1 cellular context compared by ENCODE assay signal in genomic region chr17:59220328-59221158, GRCh38.
TF ChIP-seq lines count a peak whose summit lies in the region.

Gene GDPD1, plus strand, starts transcription at chr17:59220511. Its CDS starts 99 bp downstream, at chr17:59220610.

TF ChIP-seq in K562, 482 proteins besides CTCF, POLR2A, EP300 and RAD21 (continued from another document and continues in another):
- peak; percentile 31; the same call in 1 of the 2 replicates for TF ChIP-seq MGA (IDR thresholded peaks at IDR 0.05)
- TF ChIP-seq PRPF4 (IDR thresholded peaks at IDR 0.05; ENCODE audit: insufficient read depth, low read depth, low read length, poor library complexity, severe bottlenecking): no peak
- TF ChIP-seq KDM4B (IDR thresholded peaks at IDR 0.05; ENCODE audit: borderline replicate concordance in 2 of 2, low read depth in 1 of 2): no peak
- no peak for TF ChIP-seq ILK (tag; IDR thresholded peaks at IDR 0.05; ENCODE audit: borderline replicate concordance, low read depth)
- TF ChIP-seq RBM14 (IDR thresholded peaks at IDR 0.05; ENCODE audit: borderline replicate concordance, insufficient read depth, low read depth, low read length): no peak
- TF ChIP-seq CEBPG (CRISPR knock-in tag; IDR thresholded peaks at IDR 0.05): no peak
- TF ChIP-seq CEBPG (tag; conservative IDR thresholded peaks at IDR 0.05 in 1 of 2, IDR thresholded peaks at IDR 0.05 in 1 of 2): peak in 1 of 2 experiments; percentile 43; a peak in 1 of 4 replicates
- TF ChIP-seq TARDBP (IDR thresholded peaks at IDR 0.05): no peak
- no peak for TF ChIP-seq ZBTB9 (CRISPR knock-in tag; IDR thresholded peaks at IDR 0.05)
- TF ChIP-seq BCL6 (CRISPR knock-in tag; IDR thresholded peaks at IDR 0.05): no peak
- no peak for TF ChIP-seq ZNF830 (CRISPR knock-in tag; IDR thresholded peaks at IDR 0.05)
- TF ChIP-seq TAF7 (tag; IDR thresholded peaks at IDR 0.05): no peak
- TF ChIP-seq ZNF239 (CRISPR knock-in tag; IDR thresholded peaks at IDR 0.05): no peak
- TF ChIP-seq KAT8 (IDR thresholded peaks at IDR 0.05; ENCODE audit: low read depth): no peak
- TF ChIP-seq SRSF9 (IDR thresholded peaks at IDR 0.05; ENCODE audit: borderline replicate concordance, low read depth, low read length): no peak
- TF ChIP-seq NELFE (IDR thresholded peaks at IDR 0.05; ENCODE audit: insufficient read depth, insufficient read length): no peak
- TF ChIP-seq ARID3B (CRISPR knock-in tag; IDR thresholded peaks at IDR 0.05; ENCODE audit: borderline replicate concordance): no peak
- no peak for TF ChIP-seq EWSR1 (IDR thresholded peaks at IDR 0.05; ENCODE audit: borderline replicate concordance, low read depth, partially characterized antibody)
- TF ChIP-seq ZSCAN32 (CRISPR knock-in tag; IDR thresholded peaks at IDR 0.05): no peak
- TF ChIP-seq CTBP1 (IDR thresholded peaks at IDR 0.05; ENCODE audit: borderline replicate concordance): peak; percentile 93
- no peak; the same call in 1 of the 2 replicates for TF ChIP-seq ATF2 (CRISPR knock-in tag; IDR thresholded peaks at IDR 0.05)
- TF ChIP-seq PURB (CRISPR knock-in tag; IDR thresholded peaks at IDR 0.05; ENCODE audit: low read depth): no peak
- TF ChIP-seq ZNF764 (CRISPR knock-in tag; IDR thresholded peaks at IDR 0.05; ENCODE audit: low read depth): no peak
- TF ChIP-seq NFE2L1 (tag; IDR thresholded peaks at IDR 0.05; ENCODE audit: borderline replicate concordance, low read depth): no peak
- no peak for TF ChIP-seq ZBTB17 (CRISPR knock-in tag; IDR thresholded peaks at IDR 0.05)
- TF ChIP-seq ADNP (tag; IDR thresholded peaks at IDR 0.05): no peak
- no peak for TF ChIP-seq ZSCAN29 (IDR thresholded peaks at IDR 0.05)
- peak; percentile 66 for TF ChIP-seq CREB1 (IDR thresholded peaks at IDR 0.05)
- TF ChIP-seq CREB1 (CRISPR knock-in tag; IDR thresholded peaks at IDR 0.05): peak; percentile 75
- TF ChIP-seq ZNF3 (CRISPR knock-in tag; IDR thresholded peaks at IDR 0.05): no peak
- TF ChIP-seq HDAC2 (IDR thresholded peaks at IDR 0.05): no peak; the same call in 1 of the 2 replicates
- no peak for TF ChIP-seq SNIP1 (IDR thresholded peaks at IDR 0.05; ENCODE audit: low read depth)
- TF ChIP-seq ARID3A (IDR thresholded peaks at IDR 0.05; ENCODE audit: borderline replicate concordance, low read depth, low read length): no peak
- TF ChIP-seq ESRRB (CRISPR knock-in tag; IDR thresholded peaks at IDR 0.05; ENCODE audit: borderline replicate concordance): no peak
- peak; percentile 73 for TF ChIP-seq ZFX (CRISPR knock-in tag; IDR thresholded peaks at IDR 0.05)
- no peak for TF ChIP-seq SLC30A9 (CRISPR knock-in tag; IDR thresholded peaks at IDR 0.05)
- TF ChIP-seq FOXP4 (CRISPR knock-in tag; IDR thresholded peaks at IDR 0.05; ENCODE audit: borderline replicate concordance): no peak
- no peak for TF ChIP-seq ZNF668 (CRISPR knock-in tag; IDR thresholded peaks at IDR 0.05)
- TF ChIP-seq RNF219 (CRISPR knock-in tag; IDR thresholded peaks at IDR 0.05): no peak
- TF ChIP-seq HNRNPUL1 (IDR thresholded peaks at IDR 0.05; ENCODE audit: low read length): no peak
- peak; percentile 53 for TF ChIP-seq EP400 (IDR thresholded peaks at IDR 0.05)
- TF ChIP-seq HNRNPH1 (optimal IDR thresholded peaks at IDR 0.05; ENCODE audit: low read depth, low read length): no peak
- TF ChIP-seq DDX20 (tag; IDR thresholded peaks at IDR 0.05; ENCODE audit: low read depth): no peak
